Comparison of ENCODE assay signal across 14 cellular contexts in the genomic region with DNA sequence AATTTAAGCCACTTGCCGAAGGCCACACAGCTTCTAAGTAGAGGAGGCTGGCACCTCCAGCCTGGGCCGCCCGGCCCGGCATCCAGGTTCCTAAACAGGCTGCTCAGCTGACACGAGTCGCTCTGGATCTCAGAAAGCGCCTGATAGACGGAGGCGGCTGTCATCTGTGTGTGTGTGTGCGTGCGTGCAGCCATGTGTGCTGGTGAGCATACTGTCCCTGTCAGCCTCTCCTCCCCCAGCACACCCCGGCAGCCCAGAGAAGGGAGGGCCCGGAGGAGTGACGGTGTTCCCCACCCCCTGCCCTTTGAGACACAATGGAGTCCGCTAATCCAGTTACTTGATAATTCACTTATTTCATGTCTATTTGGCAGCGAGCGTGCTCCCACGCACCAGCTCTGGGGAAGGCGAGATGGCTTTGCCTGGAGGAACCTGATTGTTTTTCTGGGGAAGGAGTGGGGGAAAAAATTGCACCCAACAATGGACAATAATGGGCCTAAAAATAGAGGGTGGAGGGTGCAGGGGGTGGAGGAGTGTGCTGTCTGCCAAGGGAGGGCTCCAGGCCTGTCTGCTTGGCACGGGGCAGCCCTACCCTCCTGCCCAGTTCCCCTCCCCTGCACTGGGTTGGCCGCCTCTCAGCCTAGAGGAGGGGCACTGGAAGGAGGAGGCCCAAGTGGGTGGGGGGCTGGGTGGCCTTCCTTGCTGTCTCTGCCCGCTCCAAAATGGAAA. TPM values are rescaled to one million over a fixed set of nuclear protein-coding genes. Genes with fewer than 3 reads are reported as not detected.
DNase-seq lines count a peak whose midpoint lies in the region; TF ChIP-seq lines count a peak whose summit lies in the region.
"Had no signal": no experiment of that assay in that cellular context is flagged by ENCODE, and none has a peak within 500 bp of the region (broad histone marks: within the 10 kb centered on the region; RNA-seq: fewer than 3 reads in every experiment).

No MANE protein-coding gene starts in this region.

- no peak for TF ChIP-seq POLR2A in esophagus muscularis mucosa (IDR thresholded peaks at IDR 0.05; ENCODE audit: low read depth)

- TF ChIP-seq EP300 in esophagus muscularis mucosa (IDR thresholded peaks at IDR 0.05): no peak

- H3K4me1 Mint-ChIP-seq in nephron progenitor cell: peaks cover 76% of the 10 kb centered on the region

- peaks cover 26% of the 10 kb centered on the region for H3K27me3 Mint-ChIP-seq in nephron progenitor cell (ENCODE audit: low read depth, poor library complexity)

- H3K36me3 Mint-ChIP-seq in nephron progenitor cell (ENCODE audit: low read depth): no peaks in the 10 kb centered on the region

- H3K4me1 ChIP-seq in esophagus muscularis mucosa: peaks cover 0 to 6% (median 3%) of the 10 kb centered on the region in 4 donors
- H3K4me1 ChIP-seq: foreskin keratinocyte had no signal

- no peak overlapping the region for H3K4me3 ChIP-seq in fibroblast of pulmonary artery (replicated peaks; ENCODE audit: low read depth, low read length)
- H3K4me3 ChIP-seq in esophagus muscularis mucosa: no peak overlapping the region

- no peaks in the 10 kb centered on the region for H3K9me3 ChIP-seq in esophagus muscularis mucosa
- H3K9me3 ChIP-seq: neutrophil had no signal

- no peak overlapping the region for H3K27ac ChIP-seq in esophagus muscularis mucosa (replicated peaks in 1 of 4)
- H3K27ac ChIP-seq: foreskin keratinocyte, neutrophil, VCaP had no signal

- 53% methylated on average over 10 of the region's 22 CpGs for WGBS in esophagus muscularis mucosa

- H3K36me3 ChIP-seq in esophagus muscularis mucosa: no peaks in the 10 kb centered on the region

- peak overlapping the region; percentile 11 for H3K4me3 Mint-ChIP-seq in nephron progenitor cell

- H3K9me3 Mint-ChIP-seq in nephron progenitor cell: peaks cover 5% of the 10 kb centered on the region

- peak; percentile 50 for DNase-seq in AG20443 (ENCODE audit: low spot score)
- DNase-seq in NCI-H2227 (lab: John Stamatoyannopoulos, UW; ENCODE audit: unreplicated experiment): peak; percentile 67
- peak; percentile 77 for DNase-seq in fibroblast of pulmonary artery (ENCODE audit: low read depth)
- DNase-seq in nephron progenitor cell: peak; percentile 38
- DNase-seq in COLO668 (lab: John Stamatoyannopoulos, UW; ENCODE audit: unreplicated experiment): no peak
- no peak for DNase-seq in esophagus muscularis mucosa (ENCODE audit: extremely low spot score)
- DNase-seq in NCI-H128 (lab: John Stamatoyannopoulos, UW; ENCODE audit: unreplicated experiment): no peak
- no peak for DNase-seq in foreskin melanocyte
- DNase-seq: foreskin keratinocyte, GOT3, kidney had no signal

- H3K27me3 ChIP-seq in esophagus muscularis mucosa: peaks cover 0 to 77% (median 0%) of the 10 kb centered on the region in 4 donors
- H3K27me3 ChIP-seq: neutrophil had no signal

- H3K27ac Mint-ChIP-seq in nephron progenitor cell: no peak overlapping the region

- intact Hi-C loops in esophagus muscularis mucosa (cut with DNase I): no loop called here

- TF ChIP-seq CTCF in fibroblast of pulmonary artery (IDR thresholded peaks at IDR 0.05; ENCODE audit: low read length, missing control alignments) (no peak), nephron progenitor cell (IDR thresholded peaks at IDR 0.05) (no peak), esophagus muscularis mucosa (IDR thresholded peaks at IDR 0.05) (no peak)

RNA-seq across cellular contexts. Expression of gene NTNG2, which starts 20.1 kb away (rescaled TPM):
- 1 to 10 TPM; 1.5 to 6.6 (median 4.3) TPM for total RNA-seq in esophagus muscularis mucosa
- total RNA-seq: HT-29 had no signal

Comparison
In these comparisons a context has a peak if more than half of its experiments do, and no peak if none do; other contexts are left out.
1. DNase-seq: peak in AG20443 (single experiment), NCI-H2227 (single experiment), fibroblast of pulmonary artery (single experiment) and nephron progenitor cell (single experiment); none in COLO668 (single experiment), esophagus muscularis mucosa (single experiment), NCI-H128 (single experiment) and foreskin melanocyte (single experiment).